ENCODE assay signal across 1 cellular context in genomic region chr17:48487221-48487620, GRCh38.
TF ChIP-seq lines count a peak whose summit lies in the region.

No MANE protein-coding gene starts in this region.

TF ChIP-seq in K562, 482 proteins besides CTCF, POLR2A, EP300 and RAD21:
- TF ChIP-seq ZFX (CRISPR knock-in tag; IDR thresholded peaks at IDR 0.05) (no peak), VEZF1 (CRISPR knock-in tag; IDR thresholded peaks at IDR 0.05) (no peak), ATF6 (CRISPR knock-in tag; IDR thresholded peaks at IDR 0.05) (no peak), C11orf30 (IDR thresholded peaks at IDR 0.05; ENCODE audit: low read depth) (peak; percentile 31; the same call in 1 of the 2 replicates), ZSCAN29 (IDR thresholded peaks at IDR 0.05) (no peak), ETV1 (tag; conservative IDR thresholded peaks at IDR 0.05; ENCODE audit: low read depth) (no peak), ZNF316 (IDR thresholded peaks at IDR 0.05) (0 out of 2 replicates have a peak, but pooled peaks have one; percentile 25)
